Comparison of ENCODE assay signal across 8 cellular contexts in genomic region chr22:30634477-30635233, GRCh38. TPM values are rescaled to one million over a fixed set of nuclear protein-coding genes. Genes with fewer than 3 reads are reported as not detected.
DNase-seq lines count a peak whose midpoint lies in the region; ATAC-seq and TF ChIP-seq lines count a peak whose summit lies in the region.

No MANE protein-coding gene starts in this region.

- in situ Hi-C loops in ACHN (cut with HindIII; ENCODE audit: low pct_ligation_motif_present, low pct_unique_long_range_greater_than_20kb, low sequenced_read_pairs) = no loop called here
- in situ Hi-C loops in mammary epithelial cell (cut with MboI; ENCODE audit: low sequenced_read_pairs in 2 of 2) = loop anchor here (5.0 to 25.0 kb wide), 3 partner anchors 123 to 270 kb away; no protein-coding TSS in a partner anchor

- no TSS peak for BruUV-seq in mammary epithelial cell (replicated peaks; lab: Mats Ljungman, UMichigan)

- no peaks in the 10 kb centered on the region for H3K27me3 ChIP-seq in mammary epithelial cell (ENCODE audit: insufficient read depth, low read length)

- no peak overlapping the region for H3K9ac ChIP-seq in mammary epithelial cell (ENCODE audit: insufficient read depth, low read length)

- CTCF ChIA-PET in mammary epithelial cell (lab: Charles Lee; ENCODE audit: low non-redundant PET) = interaction anchor here (0.5 to 2.2 kb wide), 7 partner anchors 28 to 971 kb away, joined by 3 to 34 read pairs (median 5); no protein-coding TSS in a partner anchor

- H2AFZ ChIP-seq in mammary epithelial cell (ENCODE audit: low read depth, low read length) = peak overlapping the region; percentile 94

- DNase-seq in ACHN = peak; percentile 84
- DNase-seq in NCI-H2196 (lab: John Stamatoyannopoulos, UW; ENCODE audit: unreplicated experiment) = peak; percentile 69
- DNase-seq in mammary epithelial cell = peak; percentile 82
- peak; percentile 94 for DNase-seq in inferior parietal cortex (ENCODE audit: extremely low spot score)
- DNase-seq in smooth muscle cell of the brain vasculature (ENCODE audit: low read depth, low spot score) = peak; percentile 62

- no peaks in the 10 kb centered on the region for H3K36me3 ChIP-seq in mammary epithelial cell (ENCODE audit: insufficient read depth, low read length)

- intact Hi-C loops in mammary epithelial cell (cut with micrococcal nuclease) = loop anchor here (1.0 to 2.0 kb wide), 6 partner anchors 33 to 514 kb away; partner anchors contain the start of genes DUSP18 and OSBP2

- dilution Hi-C loops in mammary epithelial cell (cut with HindIII; ENCODE audit: low sequenced_read_pairs) = no loop called here

- H3K4me3 ChIP-seq in WI38 (ENCODE audit: low read depth, low read length) (peak overlapping the region; percentile 47), mammary epithelial cell (replicated peaks in 1 of 3; ENCODE audit: insufficient read depth in 1 of 3, low read depth in 2 of 3, low read length in 3 of 3) (peak overlapping the region in 1 of 3 experiments; percentile 38)

- 11% methylated on average over 18 of the region's 29 CpGs for WGBS in mammary epithelial cell (ENCODE audit: low coverage, missing lambda C conversion rate)

- H3K4me1 ChIP-seq in mammary epithelial cell (ENCODE audit: insufficient read depth, low read length) = peaks cover 27% of the 10 kb centered on the region

- H3K9me3 ChIP-seq in mammary epithelial cell (replicated peaks; ENCODE audit: insufficient read depth, low read length) = no peaks in the 10 kb centered on the region

- TF ChIP-seq CTCF in WI38 (IDR thresholded peaks at IDR 0.05; ENCODE audit: low read depth, low read length) = peak; percentile 87
- peak; percentile 93 for TF ChIP-seq CTCF in mammary epithelial cell (conservative IDR thresholded peaks at IDR 0.05 in 1 of 2, IDR thresholded peaks at IDR 0.05 in 1 of 2; ENCODE audit: extremely low read depth in 1 of 2, insufficient read depth in 1 of 2, low read depth in 1 of 2, low read length in 2 of 2)

- no peaks in the 10 kb centered on the region for H4K20me1 ChIP-seq in mammary epithelial cell (ENCODE audit: insufficient read depth, low read length)

- H3K79me2 ChIP-seq in mammary epithelial cell (ENCODE audit: insufficient read depth, low read length) = peaks cover 16% of the 10 kb centered on the region

- H3K27ac ChIP-seq in mammary epithelial cell (ENCODE audit: insufficient read depth, low read depth, low read length) = no peak overlapping the region

- H3K4me2 ChIP-seq in mammary epithelial cell (ENCODE audit: insufficient read depth, low read depth, low read length) = peak overlapping the region; percentile 96

- peak; percentile 53 for ATAC-seq in GM18858 (IDR thresholded peaks at IDR 0.05; ENCODE audit: unreplicated experiment)
- ATAC-seq in HG03095 (IDR thresholded peaks at IDR 0.05; ENCODE audit: unreplicated experiment) = peak; percentile 46

RNA-seq across cellular contexts. Expression of gene SLC35E4, which starts 0.9 kb away (rescaled TPM):
- 10 to 100 TPM in 1 of 2 donors, 1 to 10 TPM in 1; 9.9 to 10.0 TPM for total RNA-seq in mammary epithelial cell
- polyA plus RNA-seq in mammary epithelial cell = 4.2 TPM
- 2.3 TPM for polyA minus RNA-seq in mammary epithelial cell

RNA-seq across cellular contexts. Expression of gene TCN2, which starts 27.7 kb away (rescaled TPM):
- total RNA-seq in mammary epithelial cell = 1 to 10 TPM; 3.6 to 9.3 TPM
- polyA plus RNA-seq in mammary epithelial cell = 5.8 TPM
- not detected for polyA minus RNA-seq in mammary epithelial cell

RNA-seq across cellular contexts. Expression of gene DUSP18, which starts 33.0 kb away (rescaled TPM):
- total RNA-seq in mammary epithelial cell = 10 to 100 TPM in 1 of 2 donors, 1 to 10 TPM in 1; 8.3 to 10.5 TPM
- polyA plus RNA-seq in mammary epithelial cell = 15.0 TPM
- polyA minus RNA-seq in mammary epithelial cell = 22.5 TPM

RNA-seq across cellular contexts. Expression of gene PES1, which starts 42.9 kb away (rescaled TPM):
- 10 to 100 TPM; 52.2 to 99.1 TPM for total RNA-seq in mammary epithelial cell
- polyA plus RNA-seq in mammary epithelial cell = 89.8 TPM
- 145 TPM for polyA minus RNA-seq in mammary epithelial cell
